In the genomic region with DNA sequence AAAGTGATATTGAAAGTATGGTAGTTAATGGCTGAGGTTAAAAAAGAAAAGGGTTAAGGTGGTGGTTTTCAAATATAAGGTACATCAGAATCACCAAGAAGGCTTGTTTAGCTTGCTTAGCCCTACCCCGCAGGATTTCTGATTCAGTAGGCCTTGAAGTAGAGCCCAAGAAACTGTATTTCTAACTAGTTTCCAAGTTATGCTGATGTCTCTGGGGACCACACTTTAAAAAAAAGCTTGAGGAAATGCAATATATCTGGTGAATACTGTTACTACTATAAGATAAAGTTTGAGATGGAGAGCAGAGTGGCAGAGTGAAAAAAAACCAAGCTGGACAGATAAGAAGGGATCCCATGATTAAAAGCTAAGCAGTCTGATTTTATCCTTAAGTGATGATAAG, we compare ENCODE assay signal across 19 cellular contexts. TPM values are rescaled to one million over a fixed set of nuclear protein-coding genes. Genes with fewer than 3 reads are reported as not detected.
A peak's percentile ranks its signal among the peaks of the same experiment; 100 is the strongest.
DNase-seq lines count a peak whose midpoint lies in the region; ATAC-seq, FAIRE-seq and TF ChIP-seq lines count a peak whose summit lies in the region.
"Had no signal": no experiment of that assay in that cellular context is flagged by ENCODE, and none has a peak within 500 bp of the region (broad histone marks: within the 10 kb centered on the region; RNA-seq: fewer than 3 reads in every experiment).

No MANE protein-coding gene starts in this region.

- H3K4me3 Mint-ChIP-seq in CD4-positive, CD25-positive, alpha-beta regulatory T cell, result no peak overlapping the region
- no peak overlapping the region for H3K4me3 Mint-ChIP-seq in activated naive CD8-positive, alpha-beta T cell treated with anti-CD3 and anti-CD28 coated beads for 36 hours
- no peak overlapping the region for H3K4me3 Mint-ChIP-seq in mesothelial cell of epicardium
- H3K4me3 Mint-ChIP-seq in osteocyte (ENCODE audit: unreplicated experiment), result no peak overlapping the region
- H3K4me3 Mint-ChIP-seq: nephron had no signal

- WGBS in stomach, 5 donors, result 77 to 93% (median 90%) methylated on average over 1 of the region's 1 CpG

- TF ChIP-seq CTCF in mesothelial cell of epicardium (IDR thresholded peaks at IDR 0.05; ENCODE audit: unreplicated experiment) (no peak), D721Med (IDR thresholded peaks at IDR 0.05; ENCODE audit: insufficient read depth, missing control alignments) (no peak), osteocyte (IDR thresholded peaks at IDR 0.05) (no peak), stomach (IDR thresholded peaks at IDR 0.05) (no peak)

- no peaks in the 10 kb centered on the region for H3K9me3 ChIP-seq in CD4-positive, CD25-positive, alpha-beta regulatory T cell (ENCODE audit: control insufficient read depth in 2 of 2, low read length in 2 of 2)
- H3K9me3 ChIP-seq in stomach, result no peaks in the 10 kb centered on the region
- H3K9me3 ChIP-seq: breast epithelium, gastrocnemius medialis, sigmoid colon, transverse colon had no signal

- peaks cover 17 to 37% (median 26%) of the 10 kb centered on the region in 4 donors for H3K4me1 Mint-ChIP-seq in CD4-positive, CD25-positive, alpha-beta regulatory T cell
- H3K4me1 Mint-ChIP-seq in activated naive CD8-positive, alpha-beta T cell treated with anti-CD3 and anti-CD28 coated beads for 36 hours, result peaks cover 16% of the 10 kb centered on the region
- H3K4me1 Mint-ChIP-seq in mesothelial cell of epicardium (peaks cover 24% of the 10 kb centered on the region), osteocyte (ENCODE audit: unreplicated experiment) (peaks cover 4% of the 10 kb centered on the region)

- H3K27ac ChIP-seq in CD4-positive, CD25-positive, alpha-beta regulatory T cell (ENCODE audit: insufficient read depth, low read length, poor library complexity, severe bottlenecking), result no peak overlapping the region
- no peak overlapping the region for H3K27ac ChIP-seq in stomach
- H3K27ac ChIP-seq: breast epithelium, gastrocnemius medialis, sigmoid colon, transverse colon had no signal

- ATAC-seq in CD4-positive, CD25-positive, alpha-beta regulatory T cell (ENCODE audit: low read depth in 2 of 2), result no peak
- ATAC-seq: activated CD4-positive, CD25-positive, alpha-beta regulatory T cell treated with anti-CD3 and anti-CD28 coated beads, Interleukin-2, amount 50 U/mL, for 24 hours; gastrocnemius medialis had no signal

- peaks cover 26% of the 10 kb centered on the region for H3K36me3 ChIP-seq in CD4-positive, CD25-positive, alpha-beta regulatory T cell (ENCODE audit: control insufficient read depth, insufficient read depth, low read length)
- H3K36me3 ChIP-seq in stomach, result peaks cover 3 to 30% (median 22%) of the 10 kb centered on the region in 4 donors

- DNase-seq in CD4-positive, CD25-positive, alpha-beta regulatory T cell, result no peak
- DNase-seq in GM18507 (ENCODE audit: extremely low spot score, insufficient read length, low read depth), result no peak
- no peak for DNase-seq in activated naive CD8-positive, alpha-beta T cell treated with anti-CD3 and anti-CD28 coated beads for 36 hours
- no peak for DNase-seq in mesothelial cell of epicardium (ENCODE audit: low spot score in 2 of 2, unreplicated experiment in 2 of 2)
- no peak for DNase-seq in D721Med (ENCODE audit: insufficient read length, low spot score)
- DNase-seq in osteocyte (ENCODE audit: extremely low spot score, unreplicated experiment), result no peak
- DNase-seq in stomach, result no peak
- DNase-seq: AML-193; gastrocnemius medialis; NCI-H1417; NCI-H69; RPMI8226; sigmoid colon; stimulated activated naive CD4-positive, alpha-beta T cell; transverse colon had no signal

- TF ChIP-seq EP300 in stomach (IDR thresholded peaks at IDR 0.05), result no peak

- intact Hi-C loops in stomach (cut with DNase I; ENCODE audit: low total_unique reads), result no loop called here

- no peak overlapping the region for H3K4me3 ChIP-seq in CD4-positive, CD25-positive, alpha-beta regulatory T cell (ENCODE audit: low read depth, low read length)
- no peak overlapping the region for H3K4me3 ChIP-seq in stomach
- H3K4me3 ChIP-seq: breast epithelium, gastrocnemius medialis, lung, sigmoid colon, transverse colon had no signal

- FAIRE-seq in GM18507 (lab: Jason Lieb, UNC) (peak; percentile 45), D721Med (lab: Jason Lieb, UNC) (no peak)

- no peaks in the 10 kb centered on the region for H3K27me3 Mint-ChIP-seq in CD4-positive, CD25-positive, alpha-beta regulatory T cell
- H3K27me3 Mint-ChIP-seq in activated naive CD8-positive, alpha-beta T cell treated with anti-CD3 and anti-CD28 coated beads for 36 hours, result no peaks in the 10 kb centered on the region
- H3K27me3 Mint-ChIP-seq in mesothelial cell of epicardium (ENCODE audit: low read depth), result no peaks in the 10 kb centered on the region
- no peaks in the 10 kb centered on the region for H3K27me3 Mint-ChIP-seq in osteocyte (ENCODE audit: unreplicated experiment)

- H3K36me3 Mint-ChIP-seq in CD4-positive, CD25-positive, alpha-beta regulatory T cell, result peaks cover 18% of the 10 kb centered on the region
- peaks cover 14% of the 10 kb centered on the region for H3K36me3 Mint-ChIP-seq in activated naive CD8-positive, alpha-beta T cell treated with anti-CD3 and anti-CD28 coated beads for 36 hours
- H3K36me3 Mint-ChIP-seq in mesothelial cell of epicardium (peaks cover 18% of the 10 kb centered on the region), osteocyte (ENCODE audit: unreplicated experiment) (peaks cover 6% of the 10 kb centered on the region)

- TF ChIP-seq POLR2A in stomach (IDR thresholded peaks at IDR 0.05), result no peak

- no peaks in the 10 kb centered on the region for H3K4me1 ChIP-seq in CD4-positive, CD25-positive, alpha-beta regulatory T cell (ENCODE audit: control insufficient read depth, insufficient read depth, low read length, poor library complexity, severe bottlenecking)
- H3K4me1 ChIP-seq in stomach, result peaks cover 0 to 12% (median 4%) of the 10 kb centered on the region in 4 donors
- H3K4me1 ChIP-seq: breast epithelium had no signal

- no peaks in the 10 kb centered on the region for H3K27me3 ChIP-seq in CD4-positive, CD25-positive, alpha-beta regulatory T cell (ENCODE audit: control insufficient read depth, insufficient read depth, low read length)
- H3K27me3 ChIP-seq in stomach, result no peaks in the 10 kb centered on the region
- H3K27me3 ChIP-seq: breast epithelium, gastrocnemius medialis, sigmoid colon, transverse colon had no signal

- no peaks in the 10 kb centered on the region for H3K9me3 Mint-ChIP-seq in CD4-positive, CD25-positive, alpha-beta regulatory T cell
- no peaks in the 10 kb centered on the region for H3K9me3 Mint-ChIP-seq in activated naive CD8-positive, alpha-beta T cell treated with anti-CD3 and anti-CD28 coated beads for 36 hours
- H3K9me3 Mint-ChIP-seq in mesothelial cell of epicardium (peaks cover 5% of the 10 kb centered on the region), osteocyte (ENCODE audit: unreplicated experiment) (no peaks in the 10 kb centered on the region)
- H3K9me3 Mint-ChIP-seq: nephron had no signal

- H3K27ac Mint-ChIP-seq in CD4-positive, CD25-positive, alpha-beta regulatory T cell, result peak overlapping the region; percentile 22 to 88 (median 50)
- H3K27ac Mint-ChIP-seq in activated naive CD8-positive, alpha-beta T cell treated with anti-CD3 and anti-CD28 coated beads for 36 hours, result peak overlapping the region; percentile 1
- H3K27ac Mint-ChIP-seq in mesothelial cell of epicardium, result peak overlapping the region; percentile 15
- no peak overlapping the region for H3K27ac Mint-ChIP-seq in osteocyte (ENCODE audit: unreplicated experiment)

RNA-seq across cellular contexts. Expression of gene GXYLT1, which starts 18.3 kb away (rescaled TPM):
- total RNA-seq in CD4-positive, CD25-positive, alpha-beta regulatory T cell, result 14.9 TPM
- 1 to 10 TPM; 3.4 to 5.2 (median 3.7) TPM for polyA plus RNA-seq in CD4-positive, CD25-positive, alpha-beta regulatory T cell
- total RNA-seq in activated naive CD8-positive, alpha-beta T cell treated with anti-CD3 and anti-CD28 coated beads for 36 hours, result 1 to 10 TPM; 7.0 to 7.1 TPM
- total RNA-seq in mesothelial cell of epicardium, result 36.3 to 39.8 TPM (median 38.1 TPM) in 3 replicates
- 8.5 and 9.9 TPM in 2 replicates for total RNA-seq in osteocyte
- 10 to 100 TPM in 3 of 5 donors, 1 to 10 TPM in 2; 3.2 to 17.6 (median 11.7) TPM for total RNA-seq in stomach
- polyA plus RNA-seq in stomach, result 1 to 10 TPM; 1.4 to 1.9 (median 1.7) TPM
